8 cellular contexts compared by ENCODE assay signal in the genomic region with DNA sequence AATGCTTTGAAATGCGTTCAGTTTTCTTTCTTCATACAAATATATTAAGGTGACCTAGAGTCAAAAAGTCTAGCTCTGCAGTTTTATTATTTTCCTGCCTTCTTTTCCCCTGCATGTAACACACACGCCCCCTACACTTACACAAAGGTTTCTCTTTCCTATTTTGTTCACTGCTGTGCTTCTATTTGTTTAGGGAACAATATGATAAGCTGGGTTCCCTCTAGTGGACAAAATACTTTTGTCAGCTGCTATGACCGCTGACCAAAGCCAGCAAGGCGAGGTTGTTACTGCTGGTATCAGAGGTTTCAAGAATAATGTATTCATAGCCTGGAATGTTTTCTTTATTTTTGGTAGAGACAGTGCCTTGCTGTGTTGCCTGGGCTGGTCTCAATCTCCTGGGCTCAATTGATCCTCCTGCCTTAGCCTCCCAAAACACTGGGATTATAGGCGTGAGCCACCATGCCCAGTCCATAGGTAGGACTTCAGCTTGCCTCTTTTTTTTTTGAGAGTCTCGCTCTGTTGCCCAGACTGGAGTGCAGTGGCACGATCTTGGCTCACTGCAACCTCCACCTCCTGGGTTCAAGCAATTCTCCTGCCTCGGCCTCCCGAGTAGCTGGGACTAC. TPM values are rescaled to one million over a fixed set of nuclear protein-coding genes. Genes with fewer than 3 reads are reported as not detected.
DNase-seq lines count a peak whose midpoint lies in the region; ATAC-seq and TF ChIP-seq lines count a peak whose summit lies in the region.

No MANE protein-coding gene starts in this region.

- no peak overlapping the region for H3K4me2 ChIP-seq in PC-9

- H3K4me3 Mint-ChIP-seq in endodermal cell: no peak overlapping the region

- DNase-seq in GM06990 (ENCODE audit: extremely low read depth, insufficient read length) (peak; percentile 20), HK-2 (ENCODE audit: unreplicated experiment) (peak; percentile 13), PC-9 (peak; percentile 47 to 83), endodermal cell (peak; percentile 68), lower lobe of right lung (no peak), uterus (peak; percentile 28 to 31)
- DNase-seq in activated CD4-positive, alpha-beta T cell treated with anti-CD3 and anti-CD28 coated beads, Interleukin-2, amount 50 U/mL, for 1 hour: no peak

- peaks cover 10% of the 10 kb centered on the region; the same call in 1 of the 2 replicates for H3F3A ChIP-seq in PC-9 (ENCODE audit: insufficient read depth, low read depth)

- intact Hi-C loops in PC-9 (cut with micrococcal nuclease; ENCODE audit: unreplicated experiment): loop anchor here (1.0 to 2.0 kb wide), 2 partner anchors 34 to 219 kb away; a partner anchor contains a TSS
- intact Hi-C loops in lower lobe of right lung (cut with DNase I): no loop called here
- intact Hi-C loops in uterus (cut with DNase I; ENCODE audit: low total_unique reads): no loop called here

- peaks cover 5% of the 10 kb centered on the region; the same call in 1 of the 2 replicates for H3K4me1 ChIP-seq in PC-9 (replicated peaks; ENCODE audit: insufficient read depth)
- H3K4me1 ChIP-seq in endodermal cell (ENCODE audit: control insufficient read depth, insufficient read depth, low read length): no peaks in the 10 kb centered on the region
- H3K4me1 ChIP-seq in lower lobe of right lung: peaks cover 9% of the 10 kb centered on the region
- H3K4me1 ChIP-seq in uterus: no peaks in the 10 kb centered on the region

- 87 to 94% methylated on average over 2 to 9 of the region's 9 CpGs for WGBS in endodermal cell (ENCODE audit: insufficient coverage in 1 of 2, insufficient read length in 1 of 2), 2 experiments

- H3K9me2 ChIP-seq in PC-9 (ENCODE audit: insufficient read depth): no peaks in the 10 kb centered on the region

- H3K4me1 Mint-ChIP-seq in endodermal cell: peaks cover 3% of the 10 kb centered on the region

- no peaks in the 10 kb centered on the region for H3K27me3 Mint-ChIP-seq in endodermal cell (ENCODE audit: insufficient read depth)

- H3K27ac ChIP-seq in PC-9 (peak overlapping the region; percentile 30; the same call in 1 of the 2 replicates), endodermal cell (ENCODE audit: low read depth, low read length) (no peak overlapping the region), lower lobe of right lung (no peak overlapping the region), uterus (peak overlapping the region in 1 of 2 donors; percentile 11)

- H3K9me3 ChIP-seq in PC-9 (ENCODE audit: insufficient read depth, low read depth) (no peaks in the 10 kb centered on the region), endodermal cell (ENCODE audit: control insufficient read depth, low read length) (no peaks in the 10 kb centered on the region), lower lobe of right lung (no peaks in the 10 kb centered on the region), uterus (no peaks in the 10 kb centered on the region)

- no peak overlapping the region for H3K9ac ChIP-seq in endodermal cell (ENCODE audit: extremely low read depth, low read length, poor library complexity, severe bottlenecking)

- H2AFZ ChIP-seq in PC-9: no peak overlapping the region

- ATAC-seq in lower lobe of right lung (peak; percentile 76 to 90), GM19463 (IDR thresholded peaks at IDR 0.05; ENCODE audit: unreplicated experiment) (no peak)

- H3K27me3 ChIP-seq in GM06990 (replicated peaks; ENCODE audit: control insufficient read depth, insufficient read depth, low read length) (no peaks in the 10 kb centered on the region), PC-9 (ENCODE audit: insufficient read depth, low read depth) (no peaks in the 10 kb centered on the region), endodermal cell (ENCODE audit: control insufficient read depth, insufficient read depth, low read length, poor library complexity, severe bottlenecking) (no peaks in the 10 kb centered on the region), lower lobe of right lung (ENCODE audit: low read depth) (no peaks in the 10 kb centered on the region), uterus (no peaks in the 10 kb centered on the region)

- peak; percentile 58 for TF ChIP-seq CTCF in GM06990 (IDR thresholded peaks at IDR 0.05; ENCODE audit: insufficient read depth, low read length, poor library complexity, severe bottlenecking)
- TF ChIP-seq CTCF in PC-9 (conservative IDR thresholded peaks at IDR 0.05): peak; percentile 88
- TF ChIP-seq CTCF in endodermal cell (conservative IDR thresholded peaks at IDR 0.05): peak; percentile 71
- peak; percentile 69 for TF ChIP-seq CTCF in lower lobe of right lung (IDR thresholded peaks at IDR 0.05)
- peak; percentile 72 to 77 (median 74) for TF ChIP-seq CTCF in uterus (IDR thresholded peaks at IDR 0.05)

- H4K20me1 ChIP-seq in PC-9 (ENCODE audit: insufficient read depth): no peaks in the 10 kb centered on the region

- POLR2A ChIA-PET in PC-9 (lab: Charles Lee; ENCODE audit: unreplicated experiment): interaction anchor here (0.5 to 0.7 kb wide), 4 partner anchors 13 to 370 kb away, joined by 3 to 15 read pairs (median 4); no protein-coding TSS in a partner anchor

- no peak overlapping the region for H3K27ac Mint-ChIP-seq in endodermal cell

- no peak overlapping the region for H3K4me3 ChIP-seq in GM06990 (replicated peaks; ENCODE audit: low read depth, low read length)
- H3K4me3 ChIP-seq in PC-9: no peak overlapping the region
- no peak overlapping the region for H3K4me3 ChIP-seq in endodermal cell (ENCODE audit: low read length)
- no peak overlapping the region for H3K4me3 ChIP-seq in lower lobe of right lung
- no peak overlapping the region for H3K4me3 ChIP-seq in uterus

- no TSS peak for BruUV-seq in PC-9 (replicated peaks; lab: Mats Ljungman, UMichigan)

- H3K9me3 Mint-ChIP-seq in endodermal cell: no peaks in the 10 kb centered on the region

- peaks cover 6% of the 10 kb centered on the region for H3K36me3 ChIP-seq in GM06990 (ENCODE audit: control insufficient read depth, insufficient read depth, low read length)
- H3K36me3 ChIP-seq in PC-9 (ENCODE audit: low read depth): 0 out of 2 replicates have a peak, but pooled peaks cover 2% of the 10 kb centered on the region
- peaks cover 14% of the 10 kb centered on the region for H3K36me3 ChIP-seq in endodermal cell (ENCODE audit: control insufficient read depth, insufficient read depth, low read length)
- H3K36me3 ChIP-seq in lower lobe of right lung: peaks cover 15% of the 10 kb centered on the region
- no peaks in the 10 kb centered on the region for H3K36me3 ChIP-seq in uterus

- H3K36me3 Mint-ChIP-seq in endodermal cell (ENCODE audit: low read depth): peaks cover 22% of the 10 kb centered on the region

- no peak for TF ChIP-seq POLR2A in uterus (IDR thresholded peaks at IDR 0.05)

- H3K79me2 ChIP-seq in PC-9 (ENCODE audit: low read depth): no peaks in the 10 kb centered on the region

- CTCF ChIA-PET in PC-9 (lab: Charles Lee): interaction anchor here (0.5 to 2.3 kb wide), 21 partner anchors 9 to 564 kb away, joined by 3 to 38 read pairs (median 6); a partner anchor contains a TSS

RNA-seq across cellular contexts. Expression of a gene that starts 33.4 kb away (rescaled TPM):
- 23.5 and 35.3 TPM in 2 replicates for total RNA-seq in PC-9 (2021)
- total RNA-seq in endodermal cell: 10 to 100 TPM; 17.2 to 21.3 TPM
- 18.8 TPM for polyA plus RNA-seq in endodermal cell (2013, experiment 1 of 2)
- polyA plus RNA-seq in endodermal cell (2013, experiment 2 of 2): 22.1 TPM
- 14.0 TPM for total RNA-seq in lower lobe of right lung
- total RNA-seq in uterus: 10 to 100 TPM in 3 of 4 donors, 1 to 10 TPM in 1; 7.4 to 29.7 (median 20.4) TPM

RNA-seq across cellular contexts. Expression of a gene that starts 47.9 kb away (rescaled TPM):
- 52.9 and 74.9 TPM in 2 replicates for total RNA-seq in PC-9 (2021)
- total RNA-seq in endodermal cell: 10 to 100 TPM; 48.7 to 77.2 TPM
- polyA plus RNA-seq in endodermal cell (2013, experiment 1 of 2): 27.7 TPM
- 24.4 TPM for polyA plus RNA-seq in endodermal cell (2013, experiment 2 of 2)
- 13.8 TPM for total RNA-seq in lower lobe of right lung
- total RNA-seq in uterus: 1 to 10 TPM in 3 of 4 donors, not detected in 1; 1.0 to 3.8 (median 3.4) TPM

Comparison
In these comparisons a context has a peak if more than half of its experiments do, and no peak if none do; other contexts are left out.
1. DNase-seq: peak in GM06990 (single experiment), HK-2 (single experiment), PC-9 (2 of 2), endodermal cell (single experiment) and uterus (2 of 2); none in lower lobe of right lung (single experiment) and activated CD4-positive, alpha-beta T cell treated with anti-CD3 and anti-CD28 coated beads, Interleukin-2, amount 50 U/mL, for 1 hour (single experiment).
2. Peak in every context shown above with its lines, with median percentiles within 50 percentile points of each other: CTCF ChIP-seq.